Comparison of ENCODE assay signal across 12 cellular contexts in genomic region chr10:121792198-121792597, GRCh38.
DNase-seq lines count a peak whose midpoint lies in the region; ATAC-seq lines count a peak whose summit lies in the region.
"Had no signal": no experiment of that assay in that cellular context is flagged by ENCODE, and none has a peak within 500 bp of the region (broad histone marks: within the 10 kb centered on the region; RNA-seq: fewer than 3 reads in every experiment).

No MANE protein-coding gene starts in this region.

- ATAC-seq in GM21723 (IDR thresholded peaks at IDR 0.05; ENCODE audit: unreplicated experiment): no peak
- ATAC-seq: activated T-cell treated with anti-CD3 and anti-CD28 coated beads, Interleukin-2, amount 50 U/mL, for 4 hours had no signal

- DNase-seq in ELF-1 (ENCODE audit: low read depth, low spot score) (peak; percentile 36), RKO (ENCODE audit: low spot score) (peak; percentile 7), dermis microvascular lymphatic vessel endothelial cell (ENCODE audit: low read depth in 2 of 2) (peak; percentile 7 to 88), lung microvascular endothelial cell (ENCODE audit: low read depth in 2 of 2) (peak; percentile 71 to 88), HUDEP-2 (lab: John Stamatoyannopoulos, UW; ENCODE audit: unreplicated experiment in 76 of 76) (no peak), OCI-M2 (lab: John Stamatoyannopoulos, UW; ENCODE audit: unreplicated experiment) (no peak)
- DNase-seq: activated CD4-positive, alpha-beta T cell treated with anti-CD3 and anti-CD28 coated beads, Interleukin-2, amount 50 U/mL, for 1 hour; activated T-cell treated with anti-CD3 and anti-CD28 coated beads, Interleukin-2, amount 50 U/mL, for 4 hours; NCI-H1694; retina; substantia nigra had no signal

Comparison
In these comparisons a context has a peak if more than half of its experiments do, and no peak if none do; other contexts are left out.
1. DNase-seq: peak in ELF-1 (single experiment), RKO (single experiment), dermis microvascular lymphatic vessel endothelial cell (2 of 2) and lung microvascular endothelial cell (2 of 2); none in HUDEP-2 (0 of 76) and OCI-M2 (single experiment).